ENCODE assay signal across 1 cellular context in the genomic region with DNA sequence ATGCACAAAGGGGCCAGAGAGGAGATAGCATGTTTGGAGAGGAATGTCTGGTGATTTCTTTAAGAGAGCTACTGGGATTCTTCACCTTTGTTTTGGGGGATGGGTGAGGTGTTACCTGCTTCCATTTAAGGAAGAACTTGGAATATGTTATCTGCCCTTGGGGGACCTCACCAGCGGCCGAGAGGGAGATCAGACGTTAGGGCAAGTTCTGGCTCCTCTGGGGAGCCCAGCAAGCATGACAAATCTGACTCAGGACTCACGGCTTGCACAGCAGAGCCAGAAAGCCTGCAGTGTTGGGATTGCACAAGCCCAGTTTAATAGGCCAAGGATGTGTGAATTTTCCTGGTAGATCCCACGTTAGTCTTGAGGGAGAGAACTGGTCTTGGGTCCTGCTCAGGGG.
TF ChIP-seq lines count a peak whose summit lies in the region.

No MANE protein-coding gene starts in this region.

TF ChIP-seq in HEK293T, 16 proteins besides CTCF, POLR2A, EP300 and RAD21 (continued from another document):
- TF ChIP-seq FOXA1 (IDR thresholded peaks at IDR 0.05), result no peak
- no peak for TF ChIP-seq CTBP1 (IDR thresholded peaks at IDR 0.05; ENCODE audit: borderline replicate concordance)
- no peak for TF ChIP-seq L3MBTL2 (conservative IDR thresholded peaks at IDR 0.05)
- TF ChIP-seq TARDBP (IDR thresholded peaks at IDR 0.05), result no peak
